ENCODE assay signal across 17 cellular contexts in genomic region chr1:59915516-59915915, GRCh38. TPM values are rescaled to one million over a fixed set of nuclear protein-coding genes. Genes with fewer than 3 reads are reported as not detected.
DNase-seq lines count a peak whose midpoint lies in the region; ATAC-seq and TF ChIP-seq lines count a peak whose summit lies in the region.
"Had no signal": no experiment of that assay in that cellular context is flagged by ENCODE, and none has a peak within 500 bp of the region (broad histone marks: within the 10 kb centered on the region; RNA-seq: fewer than 3 reads in every experiment).

No MANE protein-coding gene starts in this region.

- no peaks in the 10 kb centered on the region for H3K79me2 ChIP-seq in smooth muscle cell (ENCODE audit: low read depth)

- no peak overlapping the region for H3K4me3 ChIP-seq in smooth muscle cell
- no peak overlapping the region for H3K4me3 ChIP-seq in vagina

- H2AFZ ChIP-seq in smooth muscle cell (ENCODE audit: low read depth), result no peak overlapping the region

- ATAC-seq in foreskin keratinocyte, result peak; percentile 34
- ATAC-seq in GM19397 (IDR thresholded peaks at IDR 0.05; ENCODE audit: unreplicated experiment), result no peak

- no peak overlapping the region for H3K27ac Mint-ChIP-seq in chondrocyte (ENCODE audit: unreplicated experiment)
- H3K27ac Mint-ChIP-seq: B cell; CD4-positive, alpha-beta T cell; HFFc6 had no signal

- peak overlapping the region; percentile 52 for H3K4me2 ChIP-seq in smooth muscle cell

- peaks cover 3% of the 10 kb centered on the region for H3K36me3 Mint-ChIP-seq in chondrocyte (ENCODE audit: low read depth)

- H3K9ac ChIP-seq in smooth muscle cell (ENCODE audit: low read depth), result no peak overlapping the region

- no peaks in the 10 kb centered on the region for H3K9me3 ChIP-seq in smooth muscle cell (replicated peaks; ENCODE audit: low read depth)
- no peaks in the 10 kb centered on the region for H3K9me3 ChIP-seq in vagina

- H3K4me1 Mint-ChIP-seq in chondrocyte (ENCODE audit: low read depth), result peaks cover 4% of the 10 kb centered on the region
- H3K4me1 Mint-ChIP-seq: B cell had no signal

- intact Hi-C loops in vagina (cut with DNase I), result no loop called here

- no peaks in the 10 kb centered on the region for H4K20me1 ChIP-seq in smooth muscle cell (ENCODE audit: low read depth)

- 25% methylated on average over 1 of the region's 1 CpG for WGBS in smooth muscle cell (ENCODE audit: low lambda C conversion rate)

- no peak for TF ChIP-seq CTCF in foreskin keratinocyte (conservative IDR thresholded peaks at IDR 0.05)
- no peak for TF ChIP-seq CTCF in smooth muscle cell (IDR thresholded peaks at IDR 0.05; ENCODE audit: borderline replicate concordance, insufficient read depth, poor library complexity, severe bottlenecking)
- TF ChIP-seq CTCF in chondrocyte (IDR thresholded peaks at IDR 0.05), result no peak
- no peak for TF ChIP-seq CTCF in vagina (IDR thresholded peaks at IDR 0.05)

- peaks cover 17% of the 10 kb centered on the region for H3K27me3 Mint-ChIP-seq in chondrocyte (ENCODE audit: low read depth)
- H3K27me3 Mint-ChIP-seq: CD4-positive, alpha-beta T cell had no signal

- TF ChIP-seq POLR2A in vagina (IDR thresholded peaks at IDR 0.05), result no peak

- no peaks in the 10 kb centered on the region for H3K36me3 ChIP-seq in smooth muscle cell (ENCODE audit: low read depth)
- H3K36me3 ChIP-seq in vagina, result no peaks in the 10 kb centered on the region

- H3K4me1 ChIP-seq in foreskin keratinocyte (peaks cover 11% of the 10 kb centered on the region), smooth muscle cell (ENCODE audit: low read depth) (no peaks in the 10 kb centered on the region), vagina (no peaks in the 10 kb centered on the region)

- H3K27ac ChIP-seq in foreskin keratinocyte, result peak overlapping the region; percentile 54
- H3K27ac ChIP-seq in smooth muscle cell (ENCODE audit: low read depth), result peak overlapping the region; percentile 16
- H3K27ac ChIP-seq in vagina, result no peak overlapping the region

- H3K9me3 Mint-ChIP-seq in chondrocyte (ENCODE audit: low read depth), result no peaks in the 10 kb centered on the region
- H3K9me3 Mint-ChIP-seq: CD4-positive, alpha-beta T cell; HFFc6 had no signal

- no peaks in the 10 kb centered on the region for H3F3A ChIP-seq in smooth muscle cell (ENCODE audit: low read depth)

- H3K27me3 ChIP-seq in foreskin keratinocyte (no peaks in the 10 kb centered on the region), smooth muscle cell (ENCODE audit: low read depth) (no peaks in the 10 kb centered on the region), vagina (no peaks in the 10 kb centered on the region)

- DNase-seq in LoVo (ENCODE audit: low spot score) (peak; percentile 21), SW480 (ENCODE audit: low spot score) (peak; percentile 31), foreskin keratinocyte (peak; percentile 70 to 84), smooth muscle cell (lab: John Stamatoyannopoulos, UW; ENCODE audit: unreplicated experiment) (no peak), chondrocyte (ENCODE audit: low spot score) (no peak), vagina (ENCODE audit: extremely low spot score in 2 of 2) (no peak)
- DNase-seq: CD4-positive, alpha-beta T cell; DMS79 treated with DMSO at 0.1 percent for 48 hours; GF-D8; HFFc6; KG1; MM.1S; NCI-H1930; NCI-H2171; NCI-H774 had no signal

- no peak overlapping the region for H3K4me3 Mint-ChIP-seq in chondrocyte (ENCODE audit: unreplicated experiment)
- H3K4me3 Mint-ChIP-seq: B cell; CD4-positive, alpha-beta T cell; HFFc6 had no signal

RNA-seq across cellular contexts. Expression of gene CYP2J2, which starts 11.1 kb away (rescaled TPM):
- 8.2 and 8.5 TPM in 2 replicates for total RNA-seq in foreskin keratinocyte
- 5.9 and 6.9 TPM in 2 replicates for polyA plus RNA-seq in foreskin keratinocyte
- total RNA-seq in smooth muscle cell, result 2.2 and 2.5 TPM in 2 replicates
- polyA plus RNA-seq in smooth muscle cell, result 1.7 and 2.4 TPM in 2 replicates
- 0.22 to 0.44 TPM (median 0.32 TPM) in 3 replicates for total RNA-seq in chondrocyte
- total RNA-seq in vagina, result 0.74 TPM

Comparison
In these comparisons a context has a peak if more than half of its experiments do, and no peak if none do; other contexts are left out.
1. DNase-seq: peak in LoVo (single experiment), SW480 (single experiment) and foreskin keratinocyte (2 of 2); none in smooth muscle cell (single experiment), chondrocyte (single experiment) and vagina (0 of 2).